In the genomic region with DNA sequence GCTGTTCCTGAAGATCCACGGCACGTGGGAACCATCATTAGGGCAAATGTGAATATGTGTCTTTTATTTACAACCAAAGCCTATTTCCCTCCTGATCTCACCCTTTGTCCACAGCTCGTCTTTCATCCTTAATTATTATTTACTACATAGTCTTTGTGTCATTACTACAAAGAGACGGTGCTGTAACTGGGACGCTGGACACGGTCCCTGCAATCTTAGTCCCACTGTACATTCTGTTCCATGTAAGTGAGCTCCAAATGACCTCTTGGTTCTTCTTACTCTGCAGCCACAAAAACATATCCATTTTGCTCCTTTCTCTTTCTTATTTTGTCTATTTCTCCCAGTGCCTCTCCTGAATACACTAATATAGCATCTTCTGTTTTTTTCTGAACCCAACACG, we compare ENCODE assay signal across 22 cellular contexts. TPM values are rescaled to one million over a fixed set of nuclear protein-coding genes. Genes with fewer than 3 reads are reported as not detected.
DNase-seq lines count a peak whose midpoint lies in the region; ATAC-seq, FAIRE-seq and TF ChIP-seq lines count a peak whose summit lies in the region.
"Had no signal": no experiment of that assay in that cellular context is flagged by ENCODE, and none has a peak within 500 bp of the region (broad histone marks: within the 10 kb centered on the region; RNA-seq: fewer than 3 reads in every experiment).

No MANE protein-coding gene starts in this region.

- H3K79me2 ChIP-seq in HepG2 (ENCODE audit: insufficient read depth, low read length), result no peaks in the 10 kb centered on the region

- H3K36me3 ChIP-seq in testis (ENCODE audit: low read depth, missing control alignments), result no peaks in the 10 kb centered on the region
- H3K36me3 ChIP-seq in HepG2 (replicated peaks in 1 of 2; ENCODE audit: control insufficient read depth in 1 of 2, insufficient read depth in 2 of 2, low read length in 2 of 2), result no peaks in the 10 kb centered on the region; a peak in 1 of 5 replicates
- no peaks in the 10 kb centered on the region for H3K36me3 ChIP-seq in MG63
- H3K36me3 ChIP-seq: BE2C had no signal

- TF ChIP-seq POLR2A in testis (IDR thresholded peaks at IDR 0.05) (no peak), HepG2 (IDR thresholded peaks at IDR 0.05; ENCODE audit: insufficient read depth in 1 of 2, low read depth in 2 of 2, low read length in 2 of 2) (no peak)

- no peak for TF ChIP-seq EP300 in HepG2 (IDR thresholded peaks at IDR 0.05; ENCODE audit: low read depth in 2 of 2, low read length in 2 of 2)
- no peak for TF ChIP-seq EP300 in HepG2 (CRISPR knock-in tag; IDR thresholded peaks at IDR 0.05; ENCODE audit: borderline replicate concordance)

- no peak overlapping the region for H3K9ac ChIP-seq in HepG2 (ENCODE audit: insufficient read depth, low read depth, low read length)
- H3K9ac ChIP-seq: GM23248, KMS-11, SK-N-SH had no signal

- H3K4me1 ChIP-seq in testis (peaks cover 3% of the 10 kb centered on the region), HepG2 (ENCODE audit: insufficient read depth, low read length) (peaks cover 85% of the 10 kb centered on the region)
- H3K4me1 ChIP-seq: BE2C had no signal

- FAIRE-seq in HepG2 (lab: Jason Lieb, UNC) (no peak), urothelium cell line (lab: Jason Lieb, UNC) (no peak)

- in situ Hi-C loops in HepG2 (cut with HindIII; ENCODE audit: extremely low pct_ligation_motif_present, low pct_unique_long_range_greater_than_20kb), result loop anchor here (10.0 kb wide), 1 partner anchor 105 kb away; a partner anchor contains a TSS

- H3K9me3 ChIP-seq in testis (no peaks in the 10 kb centered on the region), HepG2 (ENCODE audit: low read length) (no peaks in the 10 kb centered on the region), MG63 (no peaks in the 10 kb centered on the region)
- H3K9me3 ChIP-seq: BE2C, SK-N-SH had no signal

- H3K4me3 ChIP-seq in testis (no peak overlapping the region), HepG2 (replicated peaks in 1 of 3; ENCODE audit: insufficient read depth in 1 of 3, low read depth in 2 of 3, low read length in 3 of 3) (no peak overlapping the region), MG63 (no peak overlapping the region)
- H3K4me3 ChIP-seq: GM23248 had no signal

- H3K4me2 ChIP-seq in HepG2 (ENCODE audit: low read depth, low read length), result no peak overlapping the region
- H3K4me2 ChIP-seq: KMS-11, SK-N-SH had no signal

- 36 to 43% methylated on average over 7 of the region's 7 CpGs for WGBS in testis, 2 donors
- 93% methylated on average over 7 of the region's 7 CpGs for WGBS in HepG2 (ENCODE audit: low lambda C conversion rate)

- H4K20me1 ChIP-seq in HepG2 (ENCODE audit: insufficient read depth, low read length), result no peaks in the 10 kb centered on the region

- intact Hi-C loops in testis (cut with DNase I; ENCODE audit: low total_unique reads), result no loop called here
- intact Hi-C loops in HepG2 (cut with micrococcal nuclease; ENCODE audit: unreplicated experiment), result no loop called here

- no TSS peak for BruUV-seq in HepG2 (replicated peaks; lab: Mats Ljungman, UMichigan)

- ATAC-seq in HepG2, result no peak
- ATAC-seq: Panc1 had no signal

- peak in 2 of 3 experiments; percentile 44 to 86 for DNase-seq in NCI-H1417 (lab: John Stamatoyannopoulos, UW)
- peak; percentile 12 for DNase-seq in NCI-H2227 treated with DMSO at 0.1 percent for 48 hours (lab: John Stamatoyannopoulos, UW)
- peak; percentile 80 for DNase-seq in SW480 (ENCODE audit: low spot score)
- peak; percentile 66 for DNase-seq in testis
- DNase-seq in HepG2 (ENCODE audit: low spot score), result no peak
- no peak for DNase-seq in MG63
- no peak for DNase-seq in urothelium cell line (ENCODE audit: low spot score)
- DNase-seq: BE2C; CD4-positive, CD25-positive, alpha-beta regulatory T cell; DMS 273 treated with DMSO at 0.1 percent for 48 hours; GM23248; H9; NCI-H187 treated with DMSO at 0.1 percent for 48 hours; NCI-H524 treated with DMSO at 0.1 percent for 48 hours; NK-92 treated with Interleukin-12 subunit alpha and Interleukin-12 subunit beta, amount 100 ng/mL, for 24 hours; SIG-M5; SK-N-SH had no signal

- TF ChIP-seq RAD21 in HepG2 (CRISPR knock-in tag; IDR thresholded peaks at IDR 0.05), result no peak

- TF ChIP-seq CTCF in testis (IDR thresholded peaks at IDR 0.05) (no peak), HepG2 (CRISPR knock-in tag; IDR thresholded peaks at IDR 0.05) (no peak)

- CTCF ChIA-PET in HepG2 (lab: Yijun Ruan, JAX; ENCODE audit: low intra/inter-chr PET ratio, low total read pairs), result no interaction called here

- H3K27ac ChIP-seq in testis, result no peak overlapping the region
- no peak overlapping the region for H3K27ac ChIP-seq in HepG2 (ENCODE audit: extremely low read length, insufficient read depth, low read length)
- H3K27ac ChIP-seq: GM23248, HL-60, KMS-11 had no signal

- H3K27me3 ChIP-seq in testis, result no peaks in the 10 kb centered on the region
- H3K27me3 ChIP-seq in HepG2 (ENCODE audit: control insufficient read depth in 1 of 2, insufficient read depth in 2 of 2, low read length in 2 of 2), result no peaks in the 10 kb centered on the region
- no peaks in the 10 kb centered on the region for H3K27me3 ChIP-seq in MG63

- POLR2A ChIA-PET in HepG2 (lab: Yijun Ruan, JAX), result interaction anchor here (0.6 to 1.9 kb wide), 3 partner anchors 7 to 726 kb away, joined by 3 to 9 read pairs (median 6); no protein-coding TSS in a partner anchor

- H2AFZ ChIP-seq in HepG2 (ENCODE audit: low read length), result no peak overlapping the region
- H2AFZ ChIP-seq: GM23248 had no signal

RNA-seq across cellular contexts. Expression of a gene that starts 12.7 kb away (rescaled TPM):
- total RNA-seq in testis (10 to 100 TPM; 14.0 to 17.3 TPM), HepG2 (2016; rRNA removed; fragmentation: Illumina TruSeq; extraction: Trizol) (24.7 and 32.9 TPM in 2 replicates)
- polyA plus RNA-seq in testis (ENCODE audit: insufficient read depth, low read depth, low replicate concordance) (52.2 TPM), HepG2 (2011; rRNA removed) (48.4 and 51.1 TPM in 2 replicates)
- 14.1 and 15.3 TPM in 2 replicates for total RNA-seq in HepG2 (2016; cell fraction: cytosol; rRNA removed; fragmentation: Illumina TruSeq; extraction: Trizol; ENCODE audit: low read depth)
- total RNA-seq in HepG2 (2016; cell fraction: insoluble cytoplasmic fraction; rRNA removed; fragmentation: Illumina TruSeq; extraction: Trizol), result 23.3 and 28.9 TPM in 2 replicates
- 18.4 and 19.9 TPM in 2 replicates for total RNA-seq in HepG2 (2016; cell fraction: membrane; rRNA removed; fragmentation: Illumina TruSeq; extraction: Trizol)
- total RNA-seq in HepG2 (2016; cell fraction: nucleus; rRNA removed; fragmentation: Illumina TruSeq; extraction: Trizol), result 14.3 and 15.5 TPM in 2 replicates
- polyA plus RNA-seq in HepG2 (2011; cell fraction: cytosol; rRNA removed), result 50.5 and 56.8 TPM in 2 replicates
- polyA plus RNA-seq in HepG2 (2011; cell fraction: nucleus; rRNA removed), result 21.1 and 23.4 TPM in 2 replicates
- 8.4 and 9.9 TPM in 2 replicates for polyA plus RNA-seq in HepG2 (2012)
- polyA plus RNA-seq in HepG2 (2016; cell fraction: cytosol; fragmentation: Illumina TruSeq; extraction: Trizol; ENCODE audit: low read depth), result 11.1 and 15.1 TPM in 2 replicates
- polyA plus RNA-seq in HepG2 (2016; cell fraction: insoluble cytoplasmic fraction; fragmentation: Illumina TruSeq; extraction: Trizol; ENCODE audit: low read depth), result 32.4 and 32.9 TPM in 2 replicates
- polyA plus RNA-seq in HepG2 (2016; cell fraction: membrane; fragmentation: Illumina TruSeq; extraction: Trizol; ENCODE audit: low read depth), result 15.7 and 15.9 TPM in 2 replicates
- polyA plus RNA-seq in HepG2 (2016; cell fraction: nucleus; fragmentation: Illumina TruSeq; extraction: Trizol; ENCODE audit: insufficient read depth, low read depth), result 15.6 and 16.4 TPM in 2 replicates
- 31.9 TPM in 1 of 2 replicates, not detected in the other for polyA minus RNA-seq in HepG2 (2011; rRNA and poly(A)+ RNA removed; ENCODE audit: low replicate concordance)
- polyA minus RNA-seq in HepG2 (2011; cell fraction: cytosol; rRNA and poly(A)+ RNA removed), result 30.6 and 34.0 TPM in 2 replicates
- 45.1 and 60.5 TPM in 2 replicates for polyA minus RNA-seq in HepG2 (2011; cell fraction: nucleus; rRNA and poly(A)+ RNA removed)
- total RNA-seq in MG63 (2014; rRNA removed; shearing (Covaris generic); ENCODE audit: low replicate concordance), result 0.07 TPM in 1 of 2 replicates, not detected in the other
- total RNA-seq: A673; CD4-positive, CD25-positive, alpha-beta regulatory T cell; GM23248; H9; HT1080 had no signal
- polyA plus RNA-seq: CD4-positive, CD25-positive, alpha-beta regulatory T cell; GM23248; SK-N-SH had no signal

RNA-seq across cellular contexts. Expression of a gene that starts 16.6 kb away (rescaled TPM):
- not detected for total RNA-seq in testis
- not detected for polyA plus RNA-seq in testis (ENCODE audit: insufficient read depth, low read depth, low replicate concordance)
- total RNA-seq in HepG2 (2016; rRNA removed; fragmentation: Illumina TruSeq; extraction: Trizol), result 0.07 TPM in 1 of 2 replicates, not detected in the other
- not detected in 2 replicates for total RNA-seq in HepG2 (2016; cell fraction: cytosol; rRNA removed; fragmentation: Illumina TruSeq; extraction: Trizol; ENCODE audit: low read depth)
- not detected in 2 replicates for total RNA-seq in HepG2 (2016; cell fraction: insoluble cytoplasmic fraction; rRNA removed; fragmentation: Illumina TruSeq; extraction: Trizol)
- not detected in 2 replicates for total RNA-seq in HepG2 (2016; cell fraction: membrane; rRNA removed; fragmentation: Illumina TruSeq; extraction: Trizol)
- 0.22 TPM in 1 of 2 replicates, not detected in the other for total RNA-seq in HepG2 (2016; cell fraction: nucleus; rRNA removed; fragmentation: Illumina TruSeq; extraction: Trizol)
- polyA plus RNA-seq in HepG2 (2011; rRNA removed), result 1.2 and 1.6 TPM in 2 replicates
- polyA plus RNA-seq in HepG2 (2011; cell fraction: cytosol; rRNA removed), result 0.78 and 0.97 TPM in 2 replicates
- 1.9 and 3.2 TPM in 2 replicates for polyA plus RNA-seq in HepG2 (2011; cell fraction: nucleus; rRNA removed)
- 0.28 and 1.8 TPM in 2 replicates for polyA plus RNA-seq in HepG2 (2012)
- not detected in 2 replicates for polyA plus RNA-seq in HepG2 (2016; cell fraction: cytosol; fragmentation: Illumina TruSeq; extraction: Trizol; ENCODE audit: low read depth)
- polyA plus RNA-seq in HepG2 (2016; cell fraction: insoluble cytoplasmic fraction; fragmentation: Illumina TruSeq; extraction: Trizol; ENCODE audit: low read depth), result not detected in 2 replicates
- polyA plus RNA-seq in HepG2 (2016; cell fraction: membrane; fragmentation: Illumina TruSeq; extraction: Trizol; ENCODE audit: low read depth), result not detected in 2 replicates
- polyA plus RNA-seq in HepG2 (2016; cell fraction: nucleus; fragmentation: Illumina TruSeq; extraction: Trizol; ENCODE audit: insufficient read depth, low read depth), result not detected in 2 replicates
- polyA minus RNA-seq in HepG2 (2011; rRNA and poly(A)+ RNA removed; ENCODE audit: low replicate concordance), result 0.46 TPM in 1 of 2 replicates, not detected in the other
- 0.59 and 0.62 TPM in 2 replicates for polyA minus RNA-seq in HepG2 (2011; cell fraction: cytosol; rRNA and poly(A)+ RNA removed)
- 0.52 and 1.4 TPM in 2 replicates for polyA minus RNA-seq in HepG2 (2011; cell fraction: nucleus; rRNA and poly(A)+ RNA removed)
- total RNA-seq in MG63 (2014; rRNA removed; shearing (Covaris generic); ENCODE audit: low replicate concordance), result not detected in 2 replicates
- total RNA-seq: A673; CD4-positive, CD25-positive, alpha-beta regulatory T cell; GM23248; H9; HT1080 had no signal
- polyA plus RNA-seq: CD4-positive, CD25-positive, alpha-beta regulatory T cell; GM23248; SK-N-SH had no signal

RNA-seq across cellular contexts. Expression of a gene that starts 34.0 kb away (rescaled TPM):
- total RNA-seq in testis (under 1 TPM in 1 of 2 donors, not detected in 1; 0.16 TPM), HepG2 (2016; rRNA removed; fragmentation: Illumina TruSeq; extraction: Trizol) (not detected in 2 replicates)
- polyA plus RNA-seq in testis (ENCODE audit: insufficient read depth, low read depth, low replicate concordance) (0.45 TPM), HepG2 (2011; rRNA removed) (not detected in 2 replicates)
- not detected in 2 replicates for total RNA-seq in HepG2 (2016; cell fraction: cytosol; rRNA removed; fragmentation: Illumina TruSeq; extraction: Trizol; ENCODE audit: low read depth)
- total RNA-seq in HepG2 (2016; cell fraction: insoluble cytoplasmic fraction; rRNA removed; fragmentation: Illumina TruSeq; extraction: Trizol), result not detected in 2 replicates
- total RNA-seq in HepG2 (2016; cell fraction: membrane; rRNA removed; fragmentation: Illumina TruSeq; extraction: Trizol), result not detected in 2 replicates
- not detected in 2 replicates for total RNA-seq in HepG2 (2016; cell fraction: nucleus; rRNA removed; fragmentation: Illumina TruSeq; extraction: Trizol)
- polyA plus RNA-seq in HepG2 (2011; cell fraction: cytosol; rRNA removed), result not detected in 2 replicates
- polyA plus RNA-seq in HepG2 (2011; cell fraction: nucleus; rRNA removed), result not detected in 2 replicates
- polyA plus RNA-seq in HepG2 (2012), result not detected in 2 replicates
- polyA plus RNA-seq in HepG2 (2016; cell fraction: cytosol; fragmentation: Illumina TruSeq; extraction: Trizol; ENCODE audit: low read depth), result not detected in 2 replicates
- not detected in 2 replicates for polyA plus RNA-seq in HepG2 (2016; cell fraction: insoluble cytoplasmic fraction; fragmentation: Illumina TruSeq; extraction: Trizol; ENCODE audit: low read depth)
- polyA plus RNA-seq in HepG2 (2016; cell fraction: membrane; fragmentation: Illumina TruSeq; extraction: Trizol; ENCODE audit: low read depth), result not detected in 2 replicates
- polyA plus RNA-seq in HepG2 (2016; cell fraction: nucleus; fragmentation: Illumina TruSeq; extraction: Trizol; ENCODE audit: insufficient read depth, low read depth), result not detected in 2 replicates
- polyA minus RNA-seq in HepG2 (2011; rRNA and poly(A)+ RNA removed; ENCODE audit: low replicate concordance), result not detected in 2 replicates
- polyA minus RNA-seq in HepG2 (2011; cell fraction: cytosol; rRNA and poly(A)+ RNA removed), result not detected in 2 replicates
- not detected in 2 replicates for polyA minus RNA-seq in HepG2 (2011; cell fraction: nucleus; rRNA and poly(A)+ RNA removed)
- not detected in 2 replicates for total RNA-seq in MG63 (2014; rRNA removed; shearing (Covaris generic); ENCODE audit: low replicate concordance)
- total RNA-seq: CD4-positive, CD25-positive, alpha-beta regulatory T cell; GM23248; H9; HT1080 had no signal
- polyA plus RNA-seq: CD4-positive, CD25-positive, alpha-beta regulatory T cell; GM23248; SK-N-SH had no signal

RNA-seq across cellular contexts. Expression of a gene that starts 43.8 kb away (rescaled TPM):
- not detected for total RNA-seq in testis
- not detected for polyA plus RNA-seq in testis (ENCODE audit: insufficient read depth, low read depth, low replicate concordance)
- total RNA-seq in HepG2 (2016; rRNA removed; fragmentation: Illumina TruSeq; extraction: Trizol), result not detected in 2 replicates
- total RNA-seq in HepG2 (2016; cell fraction: cytosol; rRNA removed; fragmentation: Illumina TruSeq; extraction: Trizol; ENCODE audit: low read depth), result not detected in 2 replicates
- not detected in 2 replicates for total RNA-seq in HepG2 (2016; cell fraction: insoluble cytoplasmic fraction; rRNA removed; fragmentation: Illumina TruSeq; extraction: Trizol)
- total RNA-seq in HepG2 (2016; cell fraction: membrane; rRNA removed; fragmentation: Illumina TruSeq; extraction: Trizol), result not detected in 2 replicates
- not detected in 2 replicates for total RNA-seq in HepG2 (2016; cell fraction: nucleus; rRNA removed; fragmentation: Illumina TruSeq; extraction: Trizol)
- polyA plus RNA-seq in HepG2 (2011; rRNA removed), result not detected in 2 replicates
- not detected in 2 replicates for polyA plus RNA-seq in HepG2 (2011; cell fraction: cytosol; rRNA removed)
- not detected in 2 replicates for polyA plus RNA-seq in HepG2 (2011; cell fraction: nucleus; rRNA removed)
- polyA plus RNA-seq in HepG2 (2012), result not detected in 2 replicates
- not detected in 2 replicates for polyA plus RNA-seq in HepG2 (2016; cell fraction: cytosol; fragmentation: Illumina TruSeq; extraction: Trizol; ENCODE audit: low read depth)
- not detected in 2 replicates for polyA plus RNA-seq in HepG2 (2016; cell fraction: insoluble cytoplasmic fraction; fragmentation: Illumina TruSeq; extraction: Trizol; ENCODE audit: low read depth)
- polyA plus RNA-seq in HepG2 (2016; cell fraction: membrane; fragmentation: Illumina TruSeq; extraction: Trizol; ENCODE audit: low read depth), result not detected in 2 replicates
- not detected in 2 replicates for polyA plus RNA-seq in HepG2 (2016; cell fraction: nucleus; fragmentation: Illumina TruSeq; extraction: Trizol; ENCODE audit: insufficient read depth, low read depth)
- not detected in 2 replicates for polyA minus RNA-seq in HepG2 (2011; rRNA and poly(A)+ RNA removed; ENCODE audit: low replicate concordance)
- not detected in 2 replicates for polyA minus RNA-seq in HepG2 (2011; cell fraction: cytosol; rRNA and poly(A)+ RNA removed)
- not detected in 2 replicates for polyA minus RNA-seq in HepG2 (2011; cell fraction: nucleus; rRNA and poly(A)+ RNA removed)
- not detected in 2 replicates for total RNA-seq in MG63 (2014; rRNA removed; shearing (Covaris generic); ENCODE audit: low replicate concordance)
- total RNA-seq: A673; CD4-positive, CD25-positive, alpha-beta regulatory T cell; GM23248; H9; HT1080 had no signal
- polyA plus RNA-seq: CD4-positive, CD25-positive, alpha-beta regulatory T cell; GM23248; SK-N-SH had no signal

RNA-seq across cellular contexts. Expression of a gene that starts 49.5 kb away (rescaled TPM):
- not detected for total RNA-seq in testis
- polyA plus RNA-seq in testis (ENCODE audit: insufficient read depth, low read depth, low replicate concordance), result not detected
- not detected in 2 replicates for total RNA-seq in HepG2 (2016; rRNA removed; fragmentation: Illumina TruSeq; extraction: Trizol)
- not detected in 2 replicates for total RNA-seq in HepG2 (2016; cell fraction: cytosol; rRNA removed; fragmentation: Illumina TruSeq; extraction: Trizol; ENCODE audit: low read depth)
- total RNA-seq in HepG2 (2016; cell fraction: insoluble cytoplasmic fraction; rRNA removed; fragmentation: Illumina TruSeq; extraction: Trizol), result not detected in 2 replicates
- not detected in 2 replicates for total RNA-seq in HepG2 (2016; cell fraction: membrane; rRNA removed; fragmentation: Illumina TruSeq; extraction: Trizol)
- not detected in 2 replicates for total RNA-seq in HepG2 (2016; cell fraction: nucleus; rRNA removed; fragmentation: Illumina TruSeq; extraction: Trizol)
- not detected in 2 replicates for polyA plus RNA-seq in HepG2 (2011; rRNA removed)
- polyA plus RNA-seq in HepG2 (2011; cell fraction: cytosol; rRNA removed), result not detected in 2 replicates
- 0.29 TPM in 1 of 2 replicates, not detected in the other for polyA plus RNA-seq in HepG2 (2011; cell fraction: nucleus; rRNA removed)
- polyA plus RNA-seq in HepG2 (2012), result not detected in 2 replicates
- polyA plus RNA-seq in HepG2 (2016; cell fraction: cytosol; fragmentation: Illumina TruSeq; extraction: Trizol; ENCODE audit: low read depth), result not detected in 2 replicates
- polyA plus RNA-seq in HepG2 (2016; cell fraction: insoluble cytoplasmic fraction; fragmentation: Illumina TruSeq; extraction: Trizol; ENCODE audit: low read depth), result not detected in 2 replicates
- polyA plus RNA-seq in HepG2 (2016; cell fraction: membrane; fragmentation: Illumina TruSeq; extraction: Trizol; ENCODE audit: low read depth), result not detected in 2 replicates
- not detected in 2 replicates for polyA plus RNA-seq in HepG2 (2016; cell fraction: nucleus; fragmentation: Illumina TruSeq; extraction: Trizol; ENCODE audit: insufficient read depth, low read depth)
- not detected in 2 replicates for polyA minus RNA-seq in HepG2 (2011; rRNA and poly(A)+ RNA removed; ENCODE audit: low replicate concordance)
- not detected in 2 replicates for polyA minus RNA-seq in HepG2 (2011; cell fraction: cytosol; rRNA and poly(A)+ RNA removed)
- polyA minus RNA-seq in HepG2 (2011; cell fraction: nucleus; rRNA and poly(A)+ RNA removed), result not detected in 2 replicates
- total RNA-seq in MG63 (2014; rRNA removed; shearing (Covaris generic); ENCODE audit: low replicate concordance), result not detected in 2 replicates
- total RNA-seq: A673; CD4-positive, CD25-positive, alpha-beta regulatory T cell; GM23248; H9; HT1080 had no signal
- polyA plus RNA-seq: CD4-positive, CD25-positive, alpha-beta regulatory T cell; GM23248; SK-N-SH had no signal

Comparison
In these comparisons a context has a peak if more than half of its experiments do, and no peak if none do; other contexts are left out.
1. DNase-seq: peak in NCI-H1417 (2 of 3), NCI-H2227 treated with DMSO at 0.1 percent for 48 hours (single experiment), SW480 (single experiment) and testis (single experiment); none in HepG2 (single experiment), MG63 (single experiment) and urothelium cell line (single experiment).
2. RNA of a gene that starts 12.7 kb away (total RNA-seq): 14.1 to 32.9 TPM in HepG2 and 14.0 to 17.3 TPM in testis; 0.07 TPM in MG63; every median in the first group is over 10 times any median in the second.